ENCODE assay signal across 27 cellular contexts in genomic region chr20:14155361-14155760, GRCh38.
"Had no signal": no experiment of that assay in that cellular context is flagged by ENCODE, and none has a peak within 500 bp of the region (broad histone marks: within the 10 kb centered on the region; RNA-seq: fewer than 3 reads in every experiment).

No MANE protein-coding gene starts in this region.

- H3K9me3 ChIP-seq: body of pancreas, colonic mucosa, gastrocnemius medialis had no signal

- H3K27ac ChIP-seq: body of pancreas, colonic mucosa, foreskin keratinocyte, gastrocnemius medialis, heart right ventricle, WERI-Rb-1 had no signal

- H3K27me3 Mint-ChIP-seq: activated B cell treated with CpG ODN at 0.5 μM for 24 hours; activated CD8-positive, alpha-beta T cell treated with anti-CD3 and anti-CD28 coated beads for 36 hours; activated naive CD8-positive, alpha-beta T cell; activated T-helper 17 cell treated with anti-CD3 and anti-CD28 coated beads, Interleukin-2, amount 50 U/mL, for 72 hours; T-helper 17 cell had no signal

- H3K4me1 ChIP-seq: body of pancreas, colonic mucosa, foreskin keratinocyte, gastrocnemius medialis, heart right ventricle had no signal

- DNase-seq: activated B cell treated with CpG ODN at 0.5 μM for 24 hours; activated CD4-positive, alpha-beta T cell treated with anti-CD3 and anti-CD28 coated beads for 48 hours; activated CD4-positive, alpha-beta T cell treated with anti-CD3 and anti-CD28 coated beads, Interleukin-2, amount 50 U/mL, for 1 hour; activated CD4-positive, alpha-beta T cell treated with anti-CD3 and anti-CD28 coated beads, Interleukin-2, amount 50 U/mL, for 48 hours; activated CD8-positive, alpha-beta memory T cell treated with anti-CD3 and anti-CD28 coated beads for 24 hours; activated CD8-positive, alpha-beta T cell treated with anti-CD3 and anti-CD28 coated beads for 36 hours; activated effector memory CD4-positive, alpha-beta T cell treated with Interleukin-2 at 50 U/mL for 16 hours; activated gamma-delta T cell treated with Interleukin-2 at 50 U/mL for 16 hours; activated naive CD4-positive, alpha-beta T cell treated with anti-CD3 and anti-CD28 coated beads, Interleukin-2, amount 50 U/mL, for 16 hours; activated naive CD4-positive, alpha-beta T cell treated with Interleukin-2 at 50 U/mL for 16 hours; activated T-cell treated with anti-CD3 and anti-CD28 coated beads, Interleukin-2, amount 50 U/mL, for 4 hours; amygdala; aorta; body of pancreas; caudate nucleus; colonic mucosa; effector CD8-positive, alpha-beta T cell; foreskin keratinocyte; gastrocnemius medialis; heart right ventricle; T-helper 1 cell; T-helper 17 cell; T1000 had no signal

- H3K4me3 Mint-ChIP-seq: activated B cell treated with CpG ODN at 0.5 μM for 24 hours; activated CD8-positive, alpha-beta T cell treated with anti-CD3 and anti-CD28 coated beads for 36 hours; activated naive CD8-positive, alpha-beta T cell; activated T-cell treated with anti-CD3 and anti-CD28 coated beads, Interleukin-2, amount 50 U/mL, for 4 hours; activated T-helper 17 cell treated with anti-CD3 and anti-CD28 coated beads, Interleukin-2, amount 50 U/mL, for 72 hours; T-helper 17 cell; T-helper 2 cell treated with Interferon-gamma antibody and Interleukin-4, amounts not matched to agents 5 μg/mL and 100 μg/mL, for 36 hours had no signal

- H3K27me3 ChIP-seq: body of pancreas, colonic mucosa, foreskin keratinocyte, gastrocnemius medialis, heart right ventricle had no signal

- H3K9me3 Mint-ChIP-seq: activated B cell treated with CpG ODN at 0.5 μM for 24 hours had no signal

- H3K4me1 Mint-ChIP-seq: activated B cell treated with CpG ODN at 0.5 μM for 24 hours; activated T-helper 17 cell treated with anti-CD3 and anti-CD28 coated beads, Interleukin-2, amount 50 U/mL, for 72 hours; T-helper 17 cell had no signal

- H3K36me3 Mint-ChIP-seq: activated naive CD8-positive, alpha-beta T cell had no signal

- H3K27ac Mint-ChIP-seq: activated B cell treated with CpG ODN at 0.5 μM for 24 hours; activated CD8-positive, alpha-beta T cell treated with anti-CD3 and anti-CD28 coated beads for 36 hours; activated naive CD8-positive, alpha-beta T cell; activated T-helper 17 cell treated with anti-CD3 and anti-CD28 coated beads, Interleukin-2, amount 50 U/mL, for 72 hours; T-helper 17 cell; T-helper 2 cell treated with Interferon-gamma antibody and Interleukin-4, amounts not matched to agents 5 μg/mL and 100 μg/mL, for 36 hours had no signal

- H3K4me3 ChIP-seq: body of pancreas, colonic mucosa, gastrocnemius medialis, heart right ventricle had no signal

- H3K36me3 ChIP-seq: colonic mucosa, gastrocnemius medialis, heart right ventricle, WERI-Rb-1 had no signal
